ENCODE assay signal across 23 cellular contexts in genomic region chr11:57787205-57787604, GRCh38. TPM values are rescaled to one million over a fixed set of nuclear protein-coding genes. Genes with fewer than 3 reads are reported as not detected.
DNase-seq lines count a peak whose midpoint lies in the region; ATAC-seq, FAIRE-seq and TF ChIP-seq lines count a peak whose summit lies in the region.
"Had no signal": no experiment of that assay in that cellular context is flagged by ENCODE, and none has a peak within 500 bp of the region (broad histone marks: within the 10 kb centered on the region; RNA-seq: fewer than 3 reads in every experiment).

No MANE protein-coding gene starts in this region.

- in situ Hi-C loops in HepG2 (cut with HindIII; ENCODE audit: extremely low pct_ligation_motif_present, low pct_unique_long_range_greater_than_20kb) = no loop called here

- H3K36me3 ChIP-seq in HepG2 (replicated peaks in 1 of 2; ENCODE audit: control insufficient read depth in 1 of 2, insufficient read depth in 2 of 2, low read length in 2 of 2) (peaks cover 4 to 17% of the 10 kb centered on the region in 2 experiments), right lobe of liver (no peaks in the 10 kb centered on the region), neural progenitor cell (no peaks in the 10 kb centered on the region), vagina (no peaks in the 10 kb centered on the region), tibial nerve (peaks cover 0 to 10% (median 0%) of the 10 kb centered on the region in 3 donors)

- peaks cover 18% of the 10 kb centered on the region for H3K36me3 Mint-ChIP-seq in neural progenitor cell
- H3K36me3 Mint-ChIP-seq: naive thymus-derived CD8-positive, alpha-beta T cell had no signal

- no peak for TF ChIP-seq RAD21 in HepG2 (CRISPR knock-in tag; IDR thresholded peaks at IDR 0.05)

- FAIRE-seq in HepG2 (lab: Jason Lieb, UNC) = no peak
- FAIRE-seq: A204.1, frontal cortex had no signal

- H3K27ac ChIP-seq in HepG2 (ENCODE audit: extremely low read length, insufficient read depth, low read length) (peak overlapping the region; percentile 69), right lobe of liver (no peak overlapping the region), neural progenitor cell (peak overlapping the region; percentile 88), vagina (peak overlapping the region; percentile 42), tibial nerve (peak overlapping the region in 2 of 4 donors; percentile 36 to 96)

- WGBS in HepG2 (ENCODE audit: low lambda C conversion rate) = 82% methylated on average over 4 of the region's 4 CpGs
- 71% methylated on average over 4 of the region's 4 CpGs for WGBS in right lobe of liver (ENCODE audit: insufficient coverage, low coverage, low lambda C conversion rate, missing lambda C conversion rate)
- 76 to 80% methylated on average over 4 of the region's 4 CpGs for WGBS in tibial nerve, 2 donors

- no peak for DNase-seq in HepG2 (ENCODE audit: low spot score)
- no peak for DNase-seq in right lobe of liver
- DNase-seq in neural progenitor cell (ENCODE audit: low spot score) = no peak
- no peak for DNase-seq in vagina (ENCODE audit: extremely low spot score in 2 of 2)
- no peak for DNase-seq in tibial nerve (ENCODE audit: low spot score in 2 of 2)
- DNase-seq in foreskin fibroblast = no peak
- DNase-seq: activated CD4-positive, alpha-beta T cell treated with anti-CD3 and anti-CD28 coated beads, Interleukin-2, amount 50 U/mL, for 48 hours; amygdala; GDM1; H7; Kasumi-1; naive thymus-derived CD8-positive, alpha-beta T cell; NCI-H1930; NCI-H526 treated with DMSO at 0.1 percent for 48 hours; stimulated activated naive CD8-positive, alpha-beta T cell treated with anti-CD3 and anti-CD28 coated beads, Interleukin-15, Interleukin-2, amounts not matched to agents 100 U/mL and 50 U/mL, for 24 hours had no signal

- TF ChIP-seq EP300 in HepG2 (IDR thresholded peaks at IDR 0.05; ENCODE audit: low read depth in 2 of 2, low read length in 2 of 2) (no peak), HepG2 (CRISPR knock-in tag; IDR thresholded peaks at IDR 0.05; ENCODE audit: borderline replicate concordance) (no peak), tibial nerve (IDR thresholded peaks at IDR 0.05) (no peak)

- no peaks in the 10 kb centered on the region for H3K9me3 Mint-ChIP-seq in neural progenitor cell
- H3K9me3 Mint-ChIP-seq: activated T-helper 1 cell treated with anti-CD3 and anti-CD28 coated beads, Interleukin-12 subunit alpha, Interleukin-12 subunit beta, Interleukin-2, Interleukin-4 antibody, amounts not matched to agents 30 ng/mL and 10 ng/mL and 1 ng/mL, durations not matched to agents 14 hours and 24 hours and 36 hours; naive thymus-derived CD8-positive, alpha-beta T cell; T-helper 2 cell treated with Interferon-gamma antibody and Interleukin-4, amounts not matched to agents 5 μg/mL and 100 μg/mL, for 36 hours had no signal

- TF ChIP-seq POLR2A in HepG2 (IDR thresholded peaks at IDR 0.05; ENCODE audit: insufficient read depth in 1 of 2, low read depth in 2 of 2, low read length in 2 of 2) (no peak), right lobe of liver (IDR thresholded peaks at IDR 0.05) (no peak), vagina (IDR thresholded peaks at IDR 0.05) (no peak), tibial nerve (IDR thresholded peaks at IDR 0.05) (no peak)

- H2AFZ ChIP-seq in HepG2 (ENCODE audit: low read length) (no peak overlapping the region), neural progenitor cell (replicated peaks) (no peak overlapping the region)

- H3K9me3 ChIP-seq in HepG2 (ENCODE audit: low read length) = no peaks in the 10 kb centered on the region
- no peaks in the 10 kb centered on the region for H3K9me3 ChIP-seq in right lobe of liver
- H3K9me3 ChIP-seq in neural progenitor cell (ENCODE audit: low read depth) = no peaks in the 10 kb centered on the region
- H3K9me3 ChIP-seq in vagina = no peaks in the 10 kb centered on the region
- no peaks in the 10 kb centered on the region for H3K9me3 ChIP-seq in tibial nerve

- H4K20me1 ChIP-seq in HepG2 (ENCODE audit: insufficient read depth, low read length) (peaks cover 41% of the 10 kb centered on the region), neural progenitor cell (ENCODE audit: low read depth) (peaks cover 77% of the 10 kb centered on the region)

- ATAC-seq in HepG2 = no peak
- no peak for ATAC-seq in right lobe of liver
- peak; percentile 25 for ATAC-seq in esophagus mucosa
- ATAC-seq in GM19023 (IDR thresholded peaks at IDR 0.05; ENCODE audit: unreplicated experiment) = no peak
- ATAC-seq: naive thymus-derived CD8-positive, alpha-beta T cell; sciatic nerve; stimulated activated naive CD8-positive, alpha-beta T cell treated with anti-CD3 and anti-CD28 coated beads, Interleukin-15, Interleukin-2, amounts not matched to agents 100 U/mL and 50 U/mL, for 24 hours had no signal

- TF ChIP-seq CTCF in HepG2 (CRISPR knock-in tag; IDR thresholded peaks at IDR 0.05) = no peak
- TF ChIP-seq CTCF in right lobe of liver (IDR thresholded peaks at IDR 0.05) = no peak
- no peak for TF ChIP-seq CTCF in neural progenitor cell (IDR thresholded peaks at IDR 0.05)
- no peak for TF ChIP-seq CTCF in vagina (IDR thresholded peaks at IDR 0.05)
- no peak for TF ChIP-seq CTCF in tibial nerve (IDR thresholded peaks at IDR 0.05)
- no peak for TF ChIP-seq CTCF in foreskin fibroblast (IDR thresholded peaks at IDR 0.05; ENCODE audit: low read depth, low read length)

- H3K4me1 Mint-ChIP-seq in neural progenitor cell = peaks cover 13% of the 10 kb centered on the region

- intact Hi-C loops in HepG2 (cut with micrococcal nuclease; ENCODE audit: unreplicated experiment) (no loop called here), right lobe of liver (cut with DNase I) (no loop called here), vagina (cut with DNase I) (no loop called here)

- H3K4me1 ChIP-seq in HepG2 (ENCODE audit: insufficient read depth, low read length) (peaks cover 97% of the 10 kb centered on the region), right lobe of liver (peaks cover 0 to 71% (median 30%) of the 10 kb centered on the region in 4 donors), neural progenitor cell (peaks cover 23% of the 10 kb centered on the region), vagina (peaks cover 96% of the 10 kb centered on the region), tibial nerve (peaks cover 0 to 95% (median 71%) of the 10 kb centered on the region in 4 donors)

- POLR2A ChIA-PET in HepG2 (lab: Yijun Ruan, JAX) = interaction anchor here (1.3 to 2.9 kb wide), 3 partner anchors 8 to 26 kb away, joined by 3 to 31 read pairs (median 6); partner anchors contain the start of gene CTNND1

- H3K9ac ChIP-seq in HepG2 (ENCODE audit: insufficient read depth, low read depth, low read length) (no peak overlapping the region; the same call in 1 of the 2 replicates), neural progenitor cell (no peak overlapping the region)

- CTCF ChIA-PET in HepG2 (lab: Yijun Ruan, JAX; ENCODE audit: low intra/inter-chr PET ratio, low total read pairs) = no interaction called here

- no peak overlapping the region for H3K4me3 ChIP-seq in HepG2 (replicated peaks in 1 of 3; ENCODE audit: insufficient read depth in 1 of 3, low read depth in 2 of 3, low read length in 3 of 3)
- no peak overlapping the region for H3K4me3 ChIP-seq in right lobe of liver
- no peak overlapping the region for H3K4me3 ChIP-seq in neural progenitor cell
- H3K4me3 ChIP-seq in vagina = no peak overlapping the region
- no peak overlapping the region for H3K4me3 ChIP-seq in tibial nerve
- no peak overlapping the region for H3K4me3 ChIP-seq in foreskin fibroblast (ENCODE audit: low read depth in 1 of 2, low read length in 2 of 2)

- no peak overlapping the region for H3K4me3 Mint-ChIP-seq in neural progenitor cell
- H3K4me3 Mint-ChIP-seq: activated T-helper 1 cell treated with anti-CD3 and anti-CD28 coated beads, Interleukin-12 subunit alpha, Interleukin-12 subunit beta, Interleukin-2, Interleukin-4 antibody, amounts not matched to agents 30 ng/mL and 10 ng/mL and 1 ng/mL, durations not matched to agents 14 hours and 24 hours and 36 hours; naive thymus-derived CD8-positive, alpha-beta T cell; T-helper 2 cell treated with Interferon-gamma antibody and Interleukin-4, amounts not matched to agents 5 μg/mL and 100 μg/mL, for 36 hours had no signal

- BruUV-seq in HepG2 (replicated peaks; lab: Mats Ljungman, UMichigan) = no TSS peak

- no peaks in the 10 kb centered on the region for H3K27me3 ChIP-seq in HepG2 (ENCODE audit: control insufficient read depth in 1 of 2, insufficient read depth in 2 of 2, low read length in 2 of 2)
- no peaks in the 10 kb centered on the region for H3K27me3 ChIP-seq in right lobe of liver
- no peaks in the 10 kb centered on the region for H3K27me3 ChIP-seq in neural progenitor cell
- no peaks in the 10 kb centered on the region for H3K27me3 ChIP-seq in vagina
- H3K27me3 ChIP-seq in tibial nerve = no peaks in the 10 kb centered on the region

- H3K27ac Mint-ChIP-seq in neural progenitor cell = no peak overlapping the region
- H3K27ac Mint-ChIP-seq: activated T-helper 1 cell treated with anti-CD3 and anti-CD28 coated beads, Interleukin-12 subunit alpha, Interleukin-12 subunit beta, Interleukin-2, Interleukin-4 antibody, amounts not matched to agents 30 ng/mL and 10 ng/mL and 1 ng/mL, durations not matched to agents 14 hours and 24 hours and 36 hours; T-helper 2 cell treated with Interferon-gamma antibody and Interleukin-4, amounts not matched to agents 5 μg/mL and 100 μg/mL, for 36 hours had no signal

- peak overlapping the region; percentile 46; the same call in 1 of the 2 replicates for H3K4me2 ChIP-seq in HepG2 (ENCODE audit: low read depth, low read length)
- peak overlapping the region; percentile 64 for H3K4me2 ChIP-seq in neural progenitor cell

- H3K79me2 ChIP-seq in HepG2 (ENCODE audit: insufficient read depth, low read length) (peaks cover 96% of the 10 kb centered on the region), neural progenitor cell (ENCODE audit: low read depth) (peaks cover 100% of the 10 kb centered on the region)

- H3K27me3 Mint-ChIP-seq in neural progenitor cell (ENCODE audit: insufficient read depth, low read depth) = peaks cover 5% of the 10 kb centered on the region

- peaks cover 15% of the 10 kb centered on the region for H3F3A ChIP-seq in neural progenitor cell (ENCODE audit: low read depth)

RNA-seq across cellular contexts. Expression of gene CTNND1, which starts 25.6 kb away (rescaled TPM):
- total RNA-seq in HepG2 (2016; rRNA removed; fragmentation: Illumina TruSeq; extraction: Trizol) (128 and 184 TPM in 2 replicates), right lobe of liver (100 to 1,000 TPM in 3 of 6 experiments, 10 to 100 TPM in 3; 62.3 to 123 (median 97.8) TPM), esophagus mucosa (323 TPM), neural progenitor cell (ENCODE audit: low replicate concordance) (135 and 150 TPM in 2 replicates), vagina (179 TPM), tibial nerve (100 to 1,000 TPM; 104 to 128 (median 124) TPM)
- total RNA-seq in HepG2 (2016; cell fraction: cytosol; rRNA removed; fragmentation: Illumina TruSeq; extraction: Trizol; ENCODE audit: low read depth) = 9.7 and 10.3 TPM in 2 replicates
- total RNA-seq in HepG2 (2016; cell fraction: insoluble cytoplasmic fraction; rRNA removed; fragmentation: Illumina TruSeq; extraction: Trizol) = 125 and 182 TPM in 2 replicates
- 25.4 and 28.5 TPM in 2 replicates for total RNA-seq in HepG2 (2016; cell fraction: membrane; rRNA removed; fragmentation: Illumina TruSeq; extraction: Trizol)
- total RNA-seq in HepG2 (2016; cell fraction: nucleus; rRNA removed; fragmentation: Illumina TruSeq; extraction: Trizol) = 122 and 125 TPM in 2 replicates
- 117 and 136 TPM in 2 replicates for polyA plus RNA-seq in HepG2 (2011; rRNA removed)
- polyA plus RNA-seq in HepG2 (2011; cell fraction: cytosol; rRNA removed) = 93.8 and 103 TPM in 2 replicates
- 87.0 and 99.3 TPM in 2 replicates for polyA plus RNA-seq in HepG2 (2011; cell fraction: nucleus; rRNA removed)
- 85.5 and 97.1 TPM in 2 replicates for polyA plus RNA-seq in HepG2 (2012)
- 2.6 and 3.2 TPM in 2 replicates for polyA plus RNA-seq in HepG2 (2016; cell fraction: cytosol; fragmentation: Illumina TruSeq; extraction: Trizol; ENCODE audit: low read depth)
- polyA plus RNA-seq in HepG2 (2016; cell fraction: insoluble cytoplasmic fraction; fragmentation: Illumina TruSeq; extraction: Trizol; ENCODE audit: low read depth) = 131 and 135 TPM in 2 replicates
- polyA plus RNA-seq in HepG2 (2016; cell fraction: membrane; fragmentation: Illumina TruSeq; extraction: Trizol; ENCODE audit: low read depth) = 11.5 and 13.2 TPM in 2 replicates
- 100 and 103 TPM in 2 replicates for polyA plus RNA-seq in HepG2 (2016; cell fraction: nucleus; fragmentation: Illumina TruSeq; extraction: Trizol; ENCODE audit: insufficient read depth, low read depth)
- 263 and 616 TPM in 2 replicates for polyA minus RNA-seq in HepG2 (2011; rRNA and poly(A)+ RNA removed; ENCODE audit: low replicate concordance)
- polyA minus RNA-seq in HepG2 (2011; cell fraction: cytosol; rRNA and poly(A)+ RNA removed) = 140 and 158 TPM in 2 replicates
- 209 and 212 TPM in 2 replicates for polyA minus RNA-seq in HepG2 (2011; cell fraction: nucleus; rRNA and poly(A)+ RNA removed)

RNA-seq across cellular contexts. Expression of gene BTBD18, which starts 35.6 kb away (rescaled TPM):
- total RNA-seq in HepG2 (2016; rRNA removed; fragmentation: Illumina TruSeq; extraction: Trizol) (not detected in 2 replicates), right lobe of liver (not detected), esophagus mucosa (not detected), neural progenitor cell (ENCODE audit: low replicate concordance) (not detected in 2 replicates), vagina (not detected), tibial nerve (not detected)
- not detected in 2 replicates for total RNA-seq in HepG2 (2016; cell fraction: cytosol; rRNA removed; fragmentation: Illumina TruSeq; extraction: Trizol; ENCODE audit: low read depth)
- total RNA-seq in HepG2 (2016; cell fraction: insoluble cytoplasmic fraction; rRNA removed; fragmentation: Illumina TruSeq; extraction: Trizol) = not detected in 2 replicates
- total RNA-seq in HepG2 (2016; cell fraction: membrane; rRNA removed; fragmentation: Illumina TruSeq; extraction: Trizol) = not detected in 2 replicates
- total RNA-seq in HepG2 (2016; cell fraction: nucleus; rRNA removed; fragmentation: Illumina TruSeq; extraction: Trizol) = not detected in 2 replicates
- not detected in 2 replicates for polyA plus RNA-seq in HepG2 (2011; rRNA removed)
- not detected in 2 replicates for polyA plus RNA-seq in HepG2 (2011; cell fraction: cytosol; rRNA removed)
- polyA plus RNA-seq in HepG2 (2011; cell fraction: nucleus; rRNA removed) = not detected in 2 replicates
- 0.11 TPM in 1 of 2 replicates, not detected in the other for polyA plus RNA-seq in HepG2 (2012)
- polyA plus RNA-seq in HepG2 (2016; cell fraction: cytosol; fragmentation: Illumina TruSeq; extraction: Trizol; ENCODE audit: low read depth) = not detected in 2 replicates
- polyA plus RNA-seq in HepG2 (2016; cell fraction: insoluble cytoplasmic fraction; fragmentation: Illumina TruSeq; extraction: Trizol; ENCODE audit: low read depth) = not detected in 2 replicates
- not detected in 2 replicates for polyA plus RNA-seq in HepG2 (2016; cell fraction: membrane; fragmentation: Illumina TruSeq; extraction: Trizol; ENCODE audit: low read depth)
- polyA plus RNA-seq in HepG2 (2016; cell fraction: nucleus; fragmentation: Illumina TruSeq; extraction: Trizol; ENCODE audit: insufficient read depth, low read depth) = not detected in 2 replicates
- polyA minus RNA-seq in HepG2 (2011; rRNA and poly(A)+ RNA removed; ENCODE audit: low replicate concordance) = not detected in 2 replicates
- polyA minus RNA-seq in HepG2 (2011; cell fraction: cytosol; rRNA and poly(A)+ RNA removed) = not detected in 2 replicates
- polyA minus RNA-seq in HepG2 (2011; cell fraction: nucleus; rRNA and poly(A)+ RNA removed) = not detected in 2 replicates
- total RNA-seq: activated T-helper 1 cell treated with anti-CD3 and anti-CD28 coated beads, Interleukin-12 subunit alpha, Interleukin-12 subunit beta, Interleukin-2, Interleukin-4 antibody, amounts not matched to agents 30 ng/mL and 10 ng/mL and 1 ng/mL, durations not matched to agents 14 hours and 24 hours and 36 hours; frontal cortex; H7; RPMI7951; sciatic nerve had no signal

RNA-seq across cellular contexts. Expression of gene SELENOH, which starts 45.9 kb away (rescaled TPM):
- total RNA-seq in HepG2 (2016; rRNA removed; fragmentation: Illumina TruSeq; extraction: Trizol) (70.2 and 77.4 TPM in 2 replicates), right lobe of liver (100 to 1,000 TPM in 1 of 6 experiments, 10 to 100 TPM in 5; 57.1 to 110 (median 70.7) TPM), esophagus mucosa (120 TPM), neural progenitor cell (ENCODE audit: low replicate concordance) (164 and 206 TPM in 2 replicates), vagina (120 TPM), tibial nerve (100 to 1,000 TPM in 3 of 4 donors, 10 to 100 TPM in 1; 78.1 to 146 (median 118) TPM)
- 48.7 and 57.5 TPM in 2 replicates for total RNA-seq in HepG2 (2016; cell fraction: cytosol; rRNA removed; fragmentation: Illumina TruSeq; extraction: Trizol; ENCODE audit: low read depth)
- total RNA-seq in HepG2 (2016; cell fraction: insoluble cytoplasmic fraction; rRNA removed; fragmentation: Illumina TruSeq; extraction: Trizol) = 76.0 and 79.2 TPM in 2 replicates
- total RNA-seq in HepG2 (2016; cell fraction: membrane; rRNA removed; fragmentation: Illumina TruSeq; extraction: Trizol) = 80.5 and 93.1 TPM in 2 replicates
- total RNA-seq in HepG2 (2016; cell fraction: nucleus; rRNA removed; fragmentation: Illumina TruSeq; extraction: Trizol) = 38.1 and 39.0 TPM in 2 replicates
- polyA plus RNA-seq in HepG2 (2011; rRNA removed) = 22.0 and 27.2 TPM in 2 replicates
- 30.8 and 42.4 TPM in 2 replicates for polyA plus RNA-seq in HepG2 (2011; cell fraction: cytosol; rRNA removed)
- 34.5 and 35.6 TPM in 2 replicates for polyA plus RNA-seq in HepG2 (2011; cell fraction: nucleus; rRNA removed)
- polyA plus RNA-seq in HepG2 (2012) = 18.1 and 28.1 TPM in 2 replicates
- polyA plus RNA-seq in HepG2 (2016; cell fraction: cytosol; fragmentation: Illumina TruSeq; extraction: Trizol; ENCODE audit: low read depth) = 46.1 and 57.4 TPM in 2 replicates
- polyA plus RNA-seq in HepG2 (2016; cell fraction: insoluble cytoplasmic fraction; fragmentation: Illumina TruSeq; extraction: Trizol; ENCODE audit: low read depth) = 59.0 and 63.0 TPM in 2 replicates
- 58.7 and 68.5 TPM in 2 replicates for polyA plus RNA-seq in HepG2 (2016; cell fraction: membrane; fragmentation: Illumina TruSeq; extraction: Trizol; ENCODE audit: low read depth)
- polyA plus RNA-seq in HepG2 (2016; cell fraction: nucleus; fragmentation: Illumina TruSeq; extraction: Trizol; ENCODE audit: insufficient read depth, low read depth) = 58.2 and 61.8 TPM in 2 replicates
- polyA minus RNA-seq in HepG2 (2011; rRNA and poly(A)+ RNA removed; ENCODE audit: low replicate concordance) = 12.4 and 17.0 TPM in 2 replicates
- polyA minus RNA-seq in HepG2 (2011; cell fraction: cytosol; rRNA and poly(A)+ RNA removed) = 6.4 and 7.8 TPM in 2 replicates
- 33.2 and 37.3 TPM in 2 replicates for polyA minus RNA-seq in HepG2 (2011; cell fraction: nucleus; rRNA and poly(A)+ RNA removed)

Comparison
In these comparisons a context has a peak if more than half of its experiments do, and no peak if none do; other contexts are left out.
1. H3K27ac ChIP-seq: peak in HepG2 (single experiment), neural progenitor cell (single experiment) and vagina (single experiment); none in right lobe of liver (0 of 3).